ENCODE assay signal across 8 cellular contexts in the genomic region with DNA sequence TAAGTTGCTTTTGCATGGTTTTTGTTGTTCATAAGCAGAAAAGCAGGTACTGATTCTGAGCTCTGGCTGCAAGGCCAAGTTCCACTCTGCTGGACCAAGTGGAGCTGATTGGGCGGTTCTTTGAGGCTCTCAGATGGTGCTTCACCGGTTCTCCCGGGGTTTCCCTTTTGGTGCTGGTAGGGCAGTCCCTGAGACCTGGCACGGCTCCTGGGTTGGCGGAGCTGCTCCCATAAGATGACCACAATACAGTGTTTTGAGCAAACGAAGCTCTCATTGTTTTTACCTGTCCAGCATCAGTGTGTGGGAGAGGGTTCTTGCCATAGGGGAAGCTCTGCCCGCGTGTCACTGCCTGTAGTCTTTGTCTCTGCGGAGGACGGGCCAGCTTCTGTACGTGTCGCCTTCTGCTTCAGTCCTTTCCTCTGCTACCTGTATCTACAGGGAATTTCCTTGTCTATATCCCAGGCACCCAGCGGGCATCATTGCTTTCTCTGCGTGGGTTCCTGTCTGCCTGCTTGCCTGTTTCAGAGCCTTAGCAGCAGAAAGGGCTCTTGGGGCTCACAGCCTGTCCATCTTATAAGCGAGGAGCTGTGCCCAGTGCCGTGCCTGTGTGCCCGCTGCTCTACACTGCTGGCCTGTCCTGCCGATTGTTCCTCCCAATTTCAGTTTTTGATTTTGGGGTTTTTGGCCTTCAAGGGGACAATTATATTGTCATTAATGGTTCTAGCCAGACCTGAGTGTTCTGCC. TPM values are rescaled to one million over a fixed set of nuclear protein-coding genes. Genes with fewer than 3 reads are reported as not detected.
DNase-seq lines count a peak whose midpoint lies in the region; ATAC-seq lines count a peak whose summit lies in the region.

No MANE protein-coding gene starts in this region.

- CTCF ChIA-PET in activated CD8-positive, alpha-beta memory T cell treated with anti-CD3 and anti-CD28 coated beads, Interleukin-2, amount 10 ng/mL, durations not matched to agents 7 days and 5 days (lab: Charles Lee): interaction anchor here (0.5 to 2.3 kb wide), 13 partner anchors 14 to 553 kb away, joined by 3 to 14 read pairs (median 4); no protein-coding TSS in a partner anchor

- no peaks in the 10 kb centered on the region for H3K9me3 Mint-ChIP-seq in activated CD8-positive, alpha-beta memory T cell treated with anti-CD3 and anti-CD28 coated beads, Interleukin-2, amount 10 ng/mL, durations not matched to agents 7 days and 5 days (ENCODE audit: low read depth)
- no peaks in the 10 kb centered on the region for H3K9me3 Mint-ChIP-seq in activated T-cell treated with anti-CD3 and anti-CD28 coated beads, Interleukin-2, amount 50 U/mL, for 72 hours

- peaks cover 0 to 39% (median 31%) of the 10 kb centered on the region in 5 donors for H3K36me3 ChIP-seq in subcutaneous abdominal adipose tissue (ENCODE audit: control insufficient read depth in 5 of 5, insufficient read depth in 5 of 5, low read length in 5 of 5)

- no peak for DNase-seq in activated CD8-positive, alpha-beta memory T cell treated with anti-CD3 and anti-CD28 coated beads, Interleukin-2, amount 10 ng/mL, durations not matched to agents 7 days and 5 days
- DNase-seq in activated CD8-positive, alpha-beta memory T cell treated with anti-CD3 and anti-CD28 coated beads, Interleukin-2, amount 50 U/mL, for 4 hours: no peak
- DNase-seq in activated T-cell treated with anti-CD3 and anti-CD28 coated beads, Interleukin-2, amount 50 U/mL, for 72 hours: no peak
- no peak for DNase-seq in NCI-H2081 treated with DMSO at 0.1 percent for 48 hours (lab: John Stamatoyannopoulos, UW)

- H3K27me3 Mint-ChIP-seq in activated CD8-positive, alpha-beta memory T cell treated with anti-CD3 and anti-CD28 coated beads, Interleukin-2, amount 10 ng/mL, durations not matched to agents 7 days and 5 days: no peaks in the 10 kb centered on the region
- no peaks in the 10 kb centered on the region for H3K27me3 Mint-ChIP-seq in activated T-cell treated with anti-CD3 and anti-CD28 coated beads, Interleukin-2, amount 50 U/mL, for 72 hours (ENCODE audit: low read depth)

- H3K4me1 Mint-ChIP-seq in activated CD8-positive, alpha-beta memory T cell treated with anti-CD3 and anti-CD28 coated beads, Interleukin-2, amount 10 ng/mL, durations not matched to agents 7 days and 5 days: peaks cover 43% of the 10 kb centered on the region
- H3K4me1 Mint-ChIP-seq in activated T-cell treated with anti-CD3 and anti-CD28 coated beads, Interleukin-2, amount 50 U/mL, for 72 hours (ENCODE audit: low read depth): peaks cover 48% of the 10 kb centered on the region

- H3K27me3 ChIP-seq in subcutaneous abdominal adipose tissue (ENCODE audit: control insufficient read depth in 5 of 5, insufficient read depth in 4 of 5, low read length in 5 of 5): no peaks in the 10 kb centered on the region

- H3K4me1 ChIP-seq in subcutaneous abdominal adipose tissue (ENCODE audit: control insufficient read depth in 5 of 5, insufficient read depth in 5 of 5, low read length in 5 of 5): peaks cover 23 to 56% (median 43%) of the 10 kb centered on the region in 5 donors

- ATAC-seq in activated CD8-positive, alpha-beta memory T cell treated with anti-CD3 and anti-CD28 coated beads, Interleukin-2, amount 10 ng/mL, durations not matched to agents 7 days and 5 days: no peak
- ATAC-seq in activated T-cell treated with anti-CD3 and anti-CD28 coated beads, Interleukin-2, amount 50 U/mL, for 72 hours (replicated peaks in 1 of 2): no peak
- ATAC-seq in HG02852 (IDR thresholded peaks at IDR 0.05; ENCODE audit: unreplicated experiment) (no peak), GM19328 (IDR thresholded peaks at IDR 0.05; ENCODE audit: unreplicated experiment) (no peak)

- peaks cover 47% of the 10 kb centered on the region for H3K36me3 Mint-ChIP-seq in activated CD8-positive, alpha-beta memory T cell treated with anti-CD3 and anti-CD28 coated beads, Interleukin-2, amount 10 ng/mL, durations not matched to agents 7 days and 5 days
- H3K36me3 Mint-ChIP-seq in activated T-cell treated with anti-CD3 and anti-CD28 coated beads, Interleukin-2, amount 50 U/mL, for 72 hours (ENCODE audit: insufficient read depth in 2 of 2): peaks cover 12 to 14% of the 10 kb centered on the region in 2 donors

- H3K9me3 ChIP-seq in iPS-18c (ENCODE audit: control insufficient read depth, insufficient read depth, low read length) (peaks cover 2% of the 10 kb centered on the region), subcutaneous abdominal adipose tissue (ENCODE audit: control insufficient read depth in 5 of 5, low read length in 5 of 5) (no peaks in the 10 kb centered on the region)

- H3K27ac ChIP-seq in subcutaneous abdominal adipose tissue (ENCODE audit: low read depth, low read length): no peak overlapping the region

- peak overlapping the region; percentile 5; the same call in 1 of the 2 replicates for H3K4me3 ChIP-seq in iPS-18c (ENCODE audit: insufficient read depth, low read depth, low read length)
- peak overlapping the region; percentile 17 to 95 (median 82) for H3K4me3 ChIP-seq in subcutaneous abdominal adipose tissue (ENCODE audit: low read depth in 1 of 5, low read length in 5 of 5)

- H3K27ac Mint-ChIP-seq in activated CD8-positive, alpha-beta memory T cell treated with anti-CD3 and anti-CD28 coated beads, Interleukin-2, amount 10 ng/mL, durations not matched to agents 7 days and 5 days: peak overlapping the region; percentile 95
- H3K27ac Mint-ChIP-seq in activated T-cell treated with anti-CD3 and anti-CD28 coated beads, Interleukin-2, amount 50 U/mL, for 72 hours: peak overlapping the region; percentile 98

- H3K9ac ChIP-seq in subcutaneous abdominal adipose tissue (ENCODE audit: low read length in 5 of 5): peak overlapping the region; percentile 49 to 98 (median 84)

- H3K4me3 Mint-ChIP-seq in activated CD8-positive, alpha-beta memory T cell treated with anti-CD3 and anti-CD28 coated beads, Interleukin-2, amount 10 ng/mL, durations not matched to agents 7 days and 5 days: peak overlapping the region; percentile 88
- peak overlapping the region; percentile 85 to 97 for H3K4me3 Mint-ChIP-seq in activated T-cell treated with anti-CD3 and anti-CD28 coated beads, Interleukin-2, amount 50 U/mL, for 72 hours

RNA-seq across cellular contexts. Expression of a gene that starts 2.3 kb away (rescaled TPM):
- 100 to 1,000 TPM; 284 to 324 TPM for total RNA-seq in activated CD8-positive, alpha-beta memory T cell treated with anti-CD3 and anti-CD28 coated beads, Interleukin-2, amount 10 ng/mL, durations not matched to agents 7 days and 5 days
- total RNA-seq in activated T-cell treated with anti-CD3 and anti-CD28 coated beads, Interleukin-2, amount 50 U/mL, for 72 hours: 100 to 1,000 TPM; 128 to 137 TPM

RNA-seq across cellular contexts. Expression of a gene that starts 9.2 kb away (rescaled TPM):
- total RNA-seq in activated CD8-positive, alpha-beta memory T cell treated with anti-CD3 and anti-CD28 coated beads, Interleukin-2, amount 10 ng/mL, durations not matched to agents 7 days and 5 days: 1 to 10 TPM; 5.9 TPM
- total RNA-seq in activated T-cell treated with anti-CD3 and anti-CD28 coated beads, Interleukin-2, amount 50 U/mL, for 72 hours: 10 to 100 TPM; 13.8 to 21.7 TPM

RNA-seq across cellular contexts. Expression of a gene that starts 13.7 kb away (rescaled TPM):
- total RNA-seq in activated CD8-positive, alpha-beta memory T cell treated with anti-CD3 and anti-CD28 coated beads, Interleukin-2, amount 10 ng/mL, durations not matched to agents 7 days and 5 days: 10 to 100 TPM; 23.7 to 25.4 TPM
- 10 to 100 TPM; 43.1 to 50.7 TPM for total RNA-seq in activated T-cell treated with anti-CD3 and anti-CD28 coated beads, Interleukin-2, amount 50 U/mL, for 72 hours

RNA-seq across cellular contexts. Expression of a gene that starts 16.4 kb away (rescaled TPM):
- 10 to 100 TPM; 33.1 to 33.7 TPM for total RNA-seq in activated CD8-positive, alpha-beta memory T cell treated with anti-CD3 and anti-CD28 coated beads, Interleukin-2, amount 10 ng/mL, durations not matched to agents 7 days and 5 days
- total RNA-seq in activated T-cell treated with anti-CD3 and anti-CD28 coated beads, Interleukin-2, amount 50 U/mL, for 72 hours: 10 to 100 TPM; 46.1 to 47.8 TPM

RNA-seq across cellular contexts. Expression of a gene that starts 17.9 kb away (rescaled TPM):
- total RNA-seq in activated CD8-positive, alpha-beta memory T cell treated with anti-CD3 and anti-CD28 coated beads, Interleukin-2, amount 10 ng/mL, durations not matched to agents 7 days and 5 days: 10 to 100 TPM; 55.7 to 63.7 TPM
- 10 to 100 TPM; 33.8 to 40.5 TPM for total RNA-seq in activated T-cell treated with anti-CD3 and anti-CD28 coated beads, Interleukin-2, amount 50 U/mL, for 72 hours
